ENCODE assay signal across 15 cellular contexts in genomic region chr22:19579113-19579811, GRCh38. TPM values are rescaled to one million over a fixed set of nuclear protein-coding genes. Genes with fewer than 3 reads are reported as not detected.
DNase-seq lines count a peak whose midpoint lies in the region; ATAC-seq and TF ChIP-seq lines count a peak whose summit lies in the region.
"Had no signal": no experiment of that assay in that cellular context is flagged by ENCODE, and none has a peak within 500 bp of the region (broad histone marks: within the 10 kb centered on the region; RNA-seq: fewer than 3 reads in every experiment).

No MANE protein-coding gene starts in this region.

- no peak for TF ChIP-seq POLR2A in ovary (IDR thresholded peaks at IDR 0.05)

- peaks cover 42% of the 10 kb centered on the region for H3K4me1 Mint-ChIP-seq in CD14-positive monocyte

- TF ChIP-seq EP300 in ovary (IDR thresholded peaks at IDR 0.05), result no peak

- H3K36me3 Mint-ChIP-seq in CD14-positive monocyte, result no peaks in the 10 kb centered on the region
- H3K36me3 Mint-ChIP-seq: brain had no signal

- no peak overlapping the region for H3K4me3 Mint-ChIP-seq in CD14-positive monocyte
- H3K4me3 Mint-ChIP-seq: brain had no signal

- H3K27ac ChIP-seq in lower lobe of right lung, result peak overlapping the region; percentile 63
- H3K27ac ChIP-seq in ovary, result no peak overlapping the region

- H3K27ac Mint-ChIP-seq in CD14-positive monocyte, result peak overlapping the region in 6 of 7 donors; percentile 25 to 67 (median 50)
- H3K27ac Mint-ChIP-seq: brain had no signal

- H3K4me1 ChIP-seq in lower lobe of right lung (peaks cover 32% of the 10 kb centered on the region), ovary (ENCODE audit: insufficient read depth) (no peaks in the 10 kb centered on the region)

- peaks cover 4 to 6% (median 4%) of the 10 kb centered on the region in 3 donors for H3K27me3 Mint-ChIP-seq in CD14-positive monocyte (ENCODE audit: low read depth in 3 of 3)

- H3K36me3 ChIP-seq in lower lobe of right lung (no peaks in the 10 kb centered on the region), ovary (no peaks in the 10 kb centered on the region)
- H3K36me3 ChIP-seq: esophagus muscularis mucosa had no signal

- TF ChIP-seq CTCF in CD14-positive monocyte (IDR thresholded peaks at IDR 0.05) (no peak), lower lobe of right lung (IDR thresholded peaks at IDR 0.05) (no peak), ovary (IDR thresholded peaks at IDR 0.05) (no peak)

- no peak overlapping the region for H3K4me3 ChIP-seq in lower lobe of right lung
- no peak overlapping the region for H3K4me3 ChIP-seq in ovary
- H3K4me3 ChIP-seq: esophagus muscularis mucosa had no signal

- ATAC-seq in lower lobe of right lung (no peak), GM21526 (IDR thresholded peaks at IDR 0.05; ENCODE audit: low FRiP score, unreplicated experiment) (no peak), GM21447 (IDR thresholded peaks at IDR 0.05; ENCODE audit: unreplicated experiment) (no peak)

- no peaks in the 10 kb centered on the region for H3K9me3 Mint-ChIP-seq in CD14-positive monocyte

- H3K9me3 ChIP-seq in lower lobe of right lung, result no peaks in the 10 kb centered on the region
- no peaks in the 10 kb centered on the region for H3K9me3 ChIP-seq in ovary
- H3K9me3 ChIP-seq: esophagus muscularis mucosa had no signal

- 61 to 80% (median 71%) methylated on average over 4 of the region's 4 CpGs for WGBS in ovary, 3 donors

- intact Hi-C loops in CD14-positive monocyte (cut with micrococcal nuclease), result no loop called here
- intact Hi-C loops in lower lobe of right lung (cut with DNase I), result no loop called here
- intact Hi-C loops in ovary (cut with DNase I), result no loop called here

- H3K27me3 ChIP-seq in lower lobe of right lung (ENCODE audit: low read depth) (no peaks in the 10 kb centered on the region), ovary (no peaks in the 10 kb centered on the region)

- DNase-seq in CD14-positive monocyte (ENCODE audit: low spot score), result no peak
- DNase-seq in ELR (ENCODE audit: low read depth), result peak; percentile 37
- DNase-seq in UCSD-AML1 (lab: John Stamatoyannopoulos, UW; ENCODE audit: unreplicated experiment), result peak; percentile 28
- DNase-seq in lower lobe of right lung, result no peak
- DNase-seq in ovary, result no peak
- no peak for DNase-seq in COR-L47 (lab: John Stamatoyannopoulos, UW)
- DNase-seq: GOT3, NCI-H748 treated with DMSO at 0.1 percent for 48 hours, posterior cingulate gyrus, trophoblast cell had no signal

RNA-seq across cellular contexts. Expression of gene CLDN5, which starts 55.1 kb away (rescaled TPM):
- polyA plus RNA-seq in CD14-positive monocyte, result under 1 TPM; 0.27 to 0.35 TPM
- 213 TPM for total RNA-seq in lower lobe of right lung
- total RNA-seq in ovary, result 10 to 100 TPM; 16.4 to 62.7 (median 35.6) TPM
- 100 to 1,000 TPM in 1 of 2 donors, under 1 TPM in 1; 0.48 to 211 TPM for polyA plus RNA-seq in ovary
- total RNA-seq: M059J had no signal

Comparison
In these comparisons a context has a peak if more than half of its experiments do, and no peak if none do; other contexts are left out.
1. DNase-seq: peak in ELR (single experiment) and UCSD-AML1 (single experiment); none in CD14-positive monocyte (single experiment), lower lobe of right lung (single experiment), ovary (0 of 5) and COR-L47 (single experiment).